In the genomic region with DNA sequence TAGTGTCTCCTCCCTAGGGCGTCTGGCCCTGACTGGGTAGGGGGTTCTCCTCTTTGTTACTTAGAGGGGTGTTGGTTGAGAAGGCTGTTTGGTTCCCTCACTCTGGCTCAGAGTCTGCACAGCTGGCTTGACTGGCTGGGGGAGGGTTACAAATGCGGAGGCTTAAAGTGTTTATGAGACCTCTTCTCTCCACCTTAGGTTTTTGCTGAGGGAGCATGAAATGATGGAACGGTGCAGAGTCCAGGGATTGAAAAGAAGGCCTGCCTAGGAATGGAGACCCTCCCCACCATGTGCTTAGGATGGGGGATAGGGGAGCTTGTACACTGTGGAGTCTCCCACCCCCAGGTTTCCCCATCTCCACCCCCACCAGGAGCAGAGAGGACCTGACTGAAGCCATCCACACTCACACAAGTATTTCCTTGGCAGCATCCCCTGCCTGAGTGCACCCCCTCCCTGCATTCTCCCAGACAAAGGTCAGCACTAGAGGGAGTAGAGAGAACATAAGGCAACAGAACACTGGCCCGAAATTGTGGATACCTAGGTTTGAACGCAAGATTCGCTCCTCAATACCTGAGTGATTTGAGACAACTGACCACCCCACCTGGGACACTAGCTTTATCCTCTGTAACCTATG, we compare ENCODE assay signal across 7 cellular contexts. TPM values are rescaled to one million over a fixed set of nuclear protein-coding genes. Genes with fewer than 3 reads are reported as not detected.
DNase-seq lines count a peak whose midpoint lies in the region; ATAC-seq and TF ChIP-seq lines count a peak whose summit lies in the region.

No MANE protein-coding gene starts in this region.

- TF ChIP-seq POLR2A in spleen (IDR thresholded peaks at IDR 0.05): no peak

- H3K4me3 ChIP-seq in HUES48 (ENCODE audit: low read depth, low read length) (peak overlapping the region; percentile 81), iPS DF 6.9 (ENCODE audit: low read length) (no peak overlapping the region; the same call in 1 of the 2 replicates), spleen (peak overlapping the region in 4 of 8 donors; percentile 67 to 97 (median 80))

- no peaks in the 10 kb centered on the region for H3K9me3 Mint-ChIP-seq in activated naive CD8-positive, alpha-beta T cell treated with anti-CD3 and anti-CD28 coated beads, Interleukin-2, amount 10 ng/mL, durations not matched to agents 7 days and 5 days

- intact Hi-C loops in spleen (cut with DNase I; ENCODE audit: low total_unique reads): no loop called here

- WGBS in iPS DF 6.9 (ENCODE audit: insufficient coverage, insufficient read length): no CpG with 5 or more reads among the region's 6 CpGs
- whole genome bisulfite sequencing in spleen, 5 donors: 69 to 79% (median 77%) methylated on average over 6 of the region's 6 CpGs

- H3K27ac Mint-ChIP-seq in activated naive CD8-positive, alpha-beta T cell treated with anti-CD3 and anti-CD28 coated beads, Interleukin-2, amount 10 ng/mL, durations not matched to agents 7 days and 5 days: peak overlapping the region; percentile 94

- H3K9ac ChIP-seq in HUES48 (ENCODE audit: low read depth, low read length): peak overlapping the region; percentile 31

- TF ChIP-seq CTCF in spleen (IDR thresholded peaks at IDR 0.05 in 8 of 11, conservative IDR thresholded peaks at IDR 0.05 in 3 of 11): no peak

- H3K27ac ChIP-seq in HUES48 (ENCODE audit: low read depth, low read length) (peak overlapping the region; percentile 88), iPS DF 6.9 (ENCODE audit: low read length) (peak overlapping the region; percentile 28), spleen (peak overlapping the region; percentile 92 to 99 (median 96))

- H3K36me3 Mint-ChIP-seq in activated naive CD8-positive, alpha-beta T cell treated with anti-CD3 and anti-CD28 coated beads, Interleukin-2, amount 10 ng/mL, durations not matched to agents 7 days and 5 days: peaks cover 2% of the 10 kb centered on the region

- no peak for ATAC-seq in activated naive CD8-positive, alpha-beta T cell treated with anti-CD3 and anti-CD28 coated beads, Interleukin-2, amount 10 ng/mL, durations not matched to agents 7 days and 5 days (ENCODE audit: low read depth)
- ATAC-seq in HG03439 (IDR thresholded peaks at IDR 0.05; ENCODE audit: unreplicated experiment) (no peak), GM18868 (IDR thresholded peaks at IDR 0.05; ENCODE audit: unreplicated experiment) (no peak)

- H3K36me3 ChIP-seq in HUES48 (ENCODE audit: control insufficient read depth, insufficient read depth, low read length) (no peaks in the 10 kb centered on the region), iPS DF 6.9 (ENCODE audit: control insufficient read depth, insufficient read depth, low read length) (no peaks in the 10 kb centered on the region), spleen (no peaks in the 10 kb centered on the region)

- DNase-seq in activated naive CD8-positive, alpha-beta T cell treated with anti-CD3 and anti-CD28 coated beads, Interleukin-2, amount 10 ng/mL, durations not matched to agents 7 days and 5 days: no peak
- DNase-seq in iPS DF 6.9 (ENCODE audit: low read depth, low spot score) (no peak), spleen (no peak), NCI-H748 treated with DMSO at 0.1 percent for 48 hours (lab: John Stamatoyannopoulos, UW) (no peak)

- H3K4me3 Mint-ChIP-seq in activated naive CD8-positive, alpha-beta T cell treated with anti-CD3 and anti-CD28 coated beads, Interleukin-2, amount 10 ng/mL, durations not matched to agents 7 days and 5 days: peak overlapping the region; percentile 91

- H3K4me1 Mint-ChIP-seq in activated naive CD8-positive, alpha-beta T cell treated with anti-CD3 and anti-CD28 coated beads, Interleukin-2, amount 10 ng/mL, durations not matched to agents 7 days and 5 days: peaks cover 27% of the 10 kb centered on the region

- POLR2A ChIA-PET in activated naive CD8-positive, alpha-beta T cell treated with anti-CD3 and anti-CD28 coated beads, Interleukin-2, amount 10 ng/mL, durations not matched to agents 7 days and 5 days (lab: Charles Lee): interaction anchor here (0.6 to 3.9 kb wide), 3 partner anchors 10 to 272 kb away, joined by 4 to 23 read pairs (median 5); partner anchors contain the start of genes NOLC1 and PPRC1

- H3K9me3 ChIP-seq in HUES48 (ENCODE audit: control insufficient read depth, insufficient read depth, low read length): no peaks in the 10 kb centered on the region
- no peaks in the 10 kb centered on the region for H3K9me3 ChIP-seq in iPS DF 6.9 (ENCODE audit: control insufficient read depth, insufficient read depth, low read length)
- no peaks in the 10 kb centered on the region for H3K9me3 ChIP-seq in spleen

- no peaks in the 10 kb centered on the region for H3K27me3 Mint-ChIP-seq in activated naive CD8-positive, alpha-beta T cell treated with anti-CD3 and anti-CD28 coated beads, Interleukin-2, amount 10 ng/mL, durations not matched to agents 7 days and 5 days

- H3K4me1 ChIP-seq in HUES48 (ENCODE audit: control insufficient read depth, insufficient read depth, low read length): peaks cover 40% of the 10 kb centered on the region
- H3K4me1 ChIP-seq in iPS DF 6.9 (ENCODE audit: control insufficient read depth, insufficient read depth, low read length): peaks cover 20% of the 10 kb centered on the region
- peaks cover 23 to 52% (median 39%) of the 10 kb centered on the region in 6 donors for H3K4me1 ChIP-seq in spleen

- no peaks in the 10 kb centered on the region for H3K27me3 ChIP-seq in HUES48 (ENCODE audit: control insufficient read depth, insufficient read depth, low read length)
- no peaks in the 10 kb centered on the region for H3K27me3 ChIP-seq in iPS DF 6.9 (ENCODE audit: control insufficient read depth, insufficient read depth, low read length)
- no peaks in the 10 kb centered on the region for H3K27me3 ChIP-seq in spleen (replicated peaks in 1 of 7)

RNA-seq across cellular contexts. Expression of gene LDB1, which starts 1.7 kb away (rescaled TPM):
- total RNA-seq in activated naive CD8-positive, alpha-beta T cell treated with anti-CD3 and anti-CD28 coated beads, Interleukin-2, amount 10 ng/mL, durations not matched to agents 7 days and 5 days: 100 to 1,000 TPM; 115 to 117 TPM
- 10 to 100 TPM; 59.3 to 89.9 (median 71.1) TPM for total RNA-seq in spleen
- polyA plus RNA-seq in spleen: 10 to 100 TPM; 22.5 to 50.2 (median 25.4) TPM

RNA-seq across cellular contexts. Expression of gene PPRC1, which starts 11.0 kb away (rescaled TPM):
- 10 to 100 TPM; 46.4 to 47.4 TPM for total RNA-seq in activated naive CD8-positive, alpha-beta T cell treated with anti-CD3 and anti-CD28 coated beads, Interleukin-2, amount 10 ng/mL, durations not matched to agents 7 days and 5 days
- 10 to 100 TPM; 22.3 to 52.5 (median 30.9) TPM for total RNA-seq in spleen
- 10 to 100 TPM; 12.1 to 22.0 (median 15.4) TPM for polyA plus RNA-seq in spleen

RNA-seq across cellular contexts. Expression of gene NOLC1, which starts 30.3 kb away (rescaled TPM):
- total RNA-seq in activated naive CD8-positive, alpha-beta T cell treated with anti-CD3 and anti-CD28 coated beads, Interleukin-2, amount 10 ng/mL, durations not matched to agents 7 days and 5 days: 10 to 100 TPM; 73.8 to 78.3 TPM
- total RNA-seq in spleen: 10 to 100 TPM; 37.2 to 60.0 (median 42.3) TPM
- 10 to 100 TPM; 24.6 to 36.1 (median 34.8) TPM for polyA plus RNA-seq in spleen

RNA-seq across cellular contexts. Expression of gene HPS6, which starts 56.7 kb away (rescaled TPM):
- total RNA-seq in activated naive CD8-positive, alpha-beta T cell treated with anti-CD3 and anti-CD28 coated beads, Interleukin-2, amount 10 ng/mL, durations not matched to agents 7 days and 5 days: 10 to 100 TPM; 23.8 to 25.8 TPM
- total RNA-seq in spleen: 10 to 100 TPM; 15.9 to 29.5 (median 21.9) TPM
- polyA plus RNA-seq in spleen: 10 to 100 TPM in 2 of 3 donors, 1 to 10 TPM in 1; 7.2 to 14.1 (median 10.8) TPM

Comparison
In these comparisons a context has a peak if more than half of its experiments do, and no peak if none do; other contexts are left out.
1. H3K27ac ChIP-seq: peak in every context shown above with its lines; median percentile 96 in spleen; 88 in HUES48; 28 in iPS DF 6.9.